In genomic region chr10:23413629-23414089, GRCh38 we compare ENCODE assay signal across 10 cellular contexts. TPM values are rescaled to one million over a fixed set of nuclear protein-coding genes. Genes with fewer than 3 reads are reported as not detected.
DNase-seq lines count a peak whose midpoint lies in the region; ATAC-seq and TF ChIP-seq lines count a peak whose summit lies in the region.
"Had no signal": no experiment of that assay in that cellular context is flagged by ENCODE, and none has a peak within 500 bp of the region (broad histone marks: within the 10 kb centered on the region; RNA-seq: fewer than 3 reads in every experiment).

No MANE protein-coding gene starts in this region.

- H3K9me3 Mint-ChIP-seq in memory B cell: no peaks in the 10 kb centered on the region

- 60 to 81% (median 79%) methylated on average over 3 to 5 of the region's 5 CpGs for WGBS in stomach, 5 donors

- no peak overlapping the region for H3K4me3 ChIP-seq in stomach
- H3K4me3 ChIP-seq: SJSA1 had no signal

- peak overlapping the region; percentile 26 for H3K27ac Mint-ChIP-seq in memory B cell

- peak in 1 of 2 donors; percentile 9 for DNase-seq in memory B cell (ENCODE audit: low spot score in 2 of 2)
- DNase-seq in NCI-H345 treated with DMSO at 0.1 percent for 48 hours (lab: John Stamatoyannopoulos, UW; ENCODE audit: unreplicated experiment): no peak
- DNase-seq in NCI-H2107 (lab: John Stamatoyannopoulos, UW): no peak
- no peak for DNase-seq in NCI-H2196 (lab: John Stamatoyannopoulos, UW; ENCODE audit: unreplicated experiment)
- no peak for DNase-seq in stomach

- no peaks in the 10 kb centered on the region for H3K27me3 ChIP-seq in stomach
- H3K27me3 ChIP-seq: SJSA1 had no signal

- peaks cover 1% of the 10 kb centered on the region for H3K27me3 Mint-ChIP-seq in memory B cell

- no peaks in the 10 kb centered on the region for H3K36me3 Mint-ChIP-seq in memory B cell

- peak; percentile 90 for ATAC-seq in GM18861 (IDR thresholded peaks at IDR 0.05; ENCODE audit: unreplicated experiment)
- peak; percentile 86 for ATAC-seq in GM21737 (IDR thresholded peaks at IDR 0.05; ENCODE audit: unreplicated experiment)
- ATAC-seq in HG03460 (IDR thresholded peaks at IDR 0.05; ENCODE audit: unreplicated experiment): peak; percentile 91
- ATAC-seq in memory B cell (ENCODE audit: low read depth): peak; percentile 91

- no peaks in the 10 kb centered on the region for H3K36me3 ChIP-seq in stomach
- H3K36me3 ChIP-seq: SJSA1 had no signal

- H3K27ac ChIP-seq in stomach: no peak overlapping the region
- H3K27ac ChIP-seq: KMS-11, SJSA1 had no signal

- no peak for TF ChIP-seq EP300 in stomach (IDR thresholded peaks at IDR 0.05)

- TF ChIP-seq CTCF in stomach (IDR thresholded peaks at IDR 0.05): no peak

- H3K4me1 ChIP-seq in stomach: no peaks in the 10 kb centered on the region
- H3K4me1 ChIP-seq: SJSA1 had no signal

- peak overlapping the region; percentile 69 for H3K4me3 Mint-ChIP-seq in memory B cell

- TF ChIP-seq POLR2A in stomach (IDR thresholded peaks at IDR 0.05): no peak

- H3K9me3 ChIP-seq in stomach: no peaks in the 10 kb centered on the region
- H3K9me3 ChIP-seq: SJSA1 had no signal

- intact Hi-C loops in stomach (cut with DNase I; ENCODE audit: low total_unique reads): no loop called here

- peaks cover 12% of the 10 kb centered on the region for H3K4me1 Mint-ChIP-seq in memory B cell

RNA-seq across cellular contexts. Expression of gene OTUD1, which starts 25.2 kb away (rescaled TPM):
- total RNA-seq in stomach: 10 to 100 TPM; 13.0 to 36.9 (median 15.2) TPM
- 10 to 100 TPM in 1 of 3 donors, 1 to 10 TPM in 2; 5.0 to 27.6 (median 5.3) TPM for polyA plus RNA-seq in stomach
